In the genomic region with DNA sequence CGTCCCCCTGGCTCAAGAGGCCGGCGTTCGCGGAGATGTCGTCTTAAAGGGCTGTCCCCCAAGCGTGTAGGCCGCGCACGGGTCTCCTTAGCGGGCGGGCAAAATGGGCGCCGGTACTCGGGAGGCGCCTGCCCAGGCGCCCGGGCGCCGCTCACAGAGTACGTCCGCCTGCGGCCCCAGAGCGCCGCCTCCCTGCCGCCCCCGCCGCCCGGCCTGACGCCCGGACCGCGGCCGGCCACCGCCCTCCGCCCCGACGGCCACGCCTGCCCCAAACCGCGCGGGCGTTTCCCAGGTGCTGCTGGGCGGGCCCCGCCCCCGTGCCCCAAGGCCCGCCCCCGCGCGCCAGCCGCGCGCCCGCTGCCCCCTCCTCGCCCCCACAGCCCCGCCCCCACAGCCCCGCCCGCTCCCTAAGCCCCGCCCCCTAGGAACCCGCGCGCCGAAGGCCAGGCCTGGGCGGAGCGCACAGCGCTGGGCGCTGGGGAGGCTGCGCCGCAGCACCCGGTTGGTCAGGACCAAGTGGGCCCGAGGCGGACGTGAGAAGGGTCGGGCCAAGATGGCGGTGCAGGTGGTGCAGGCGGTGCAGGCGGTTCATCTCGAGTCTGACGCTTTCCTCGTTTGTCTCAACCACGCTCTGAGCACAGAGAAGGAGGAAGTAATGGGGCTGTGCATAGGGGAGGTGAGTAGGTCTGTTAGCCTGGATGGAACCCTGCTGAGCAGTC, we compare ENCODE assay signal across 8 cellular contexts. TPM values are rescaled to one million over a fixed set of nuclear protein-coding genes. Genes with fewer than 3 reads are reported as not detected.
A peak's percentile ranks its signal among the peaks of the same experiment; 100 is the strongest.
DNase-seq lines count a peak whose midpoint lies in the region; FAIRE-seq and TF ChIP-seq lines count a peak whose summit lies in the region.

BRCC3 (plus strand) TSS at position 534 of the 719 bp plus-strand sequence; CDS start at position 554, 20 bp downstream.
CMC4 (minus strand) TSS at position 162 of the 719 bp plus-strand sequence. CDS start 7,113 bp downstream, outside the sequence.
MTCP1 (minus strand) TSS at position 162 of the 719 bp plus-strand sequence. CDS start 5,126 bp downstream, outside the sequence.

- H3K27ac ChIP-seq in H9 (ENCODE audit: insufficient read length, low read depth, low read length) (no peak within 1 kb of the TSS), SJCRH30 (peak within 1 kb of the TSS; percentile 77), neuronal stem cell (replicated peaks; ENCODE audit: low read length) (peak within 1 kb of the TSS; percentile 67)

- H3K27me3 ChIP-seq in H9 (ENCODE audit: insufficient read depth, low read length), result no peaks in the 10 kb centered on the region
- no peaks in the 10 kb centered on the region for H3K27me3 ChIP-seq in MG63
- no peaks in the 10 kb centered on the region for H3K27me3 ChIP-seq in SJCRH30
- H3K27me3 ChIP-seq in neuronal stem cell (ENCODE audit: control insufficient read depth in 3 of 3, insufficient read depth in 3 of 3, low read depth in 1 of 3, low read length in 3 of 3), result no peaks in the 10 kb centered on the region

- peaks cover 8 to 15% of the 10 kb centered on the region in 2 experiments; a peak in 2 of 4 replicates for H3K4me1 Mint-ChIP-seq in H9

- H3K9ac ChIP-seq in ES-I3 (ENCODE audit: low read depth, low read length) (peak within 1 kb of the TSS; percentile 94), H9 (ENCODE audit: extremely low read depth, insufficient read length, low read length) (peak within 1 kb of the TSS; percentile 81), neuronal stem cell (ENCODE audit: low read depth, low read length, poor library complexity) (peak within 1 kb of the TSS; percentile 78)

- no peak within 1 kb of the TSS for H2BK12ac ChIP-seq in H9 (ENCODE audit: insufficient read length, low read depth, low read length)
- no peak within 1 kb of the TSS for H2BK12ac ChIP-seq in neuronal stem cell (ENCODE audit: low read length)

- H4K8ac ChIP-seq in H9 (replicated peaks; ENCODE audit: insufficient read length, low read depth, low read length) (no peak within 1 kb of the TSS), neuronal stem cell (ENCODE audit: low read depth, low read length) (no peak within 1 kb of the TSS)

- H4K91ac ChIP-seq in H9 (ENCODE audit: insufficient read length, low read depth, low read length) (no peak within 1 kb of the TSS), neuronal stem cell (ENCODE audit: low read depth, low read length, poor library complexity) (no peak within 1 kb of the TSS)

- H2BK120ac ChIP-seq in H9 (ENCODE audit: low read depth, low read length, poor library complexity, severe bottlenecking) (no peak within 1 kb of the TSS), neuronal stem cell (ENCODE audit: low read depth, low read length) (no peak within 1 kb of the TSS)

- no CpG with 5 or more reads among the region's 81 CpGs for WGBS in H9 (ENCODE audit: extremely low coverage, insufficient read length, low lambda C conversion rate)
- no CpG with 5 or more reads among the region's 81 CpGs for WGBS in neuronal stem cell (ENCODE audit: extremely low coverage in 2 of 2, insufficient read length in 2 of 2, insufficient replicate concordance in 1 of 2), 2 donors

- H3K9me3 ChIP-seq in ES-I3 (ENCODE audit: control insufficient read depth, insufficient read depth, low read length) (no peaks in the 10 kb centered on the region), H9 (ENCODE audit: control insufficient read depth, low read depth, low read length) (peaks cover 41% of the 10 kb centered on the region), MG63 (no peaks in the 10 kb centered on the region), SJCRH30 (replicated peaks) (no peaks in the 10 kb centered on the region), neuronal stem cell (replicated peaks in 1 of 2; ENCODE audit: control insufficient read depth in 2 of 2, insufficient read depth in 1 of 2, low read depth in 1 of 2, low read length in 2 of 2) (no peaks in the 10 kb centered on the region)

- H3K79me2 ChIP-seq in H9 (ENCODE audit: insufficient read depth, low read length), result peaks cover 1% of the 10 kb centered on the region; the same call in 1 of the 2 replicates

- H2AK5ac ChIP-seq in H9 (ENCODE audit: insufficient read length, low read length) (no peak within 1 kb of the TSS), neuronal stem cell (ENCODE audit: low read depth, low read length) (no peak within 1 kb of the TSS)

- H2BK20ac ChIP-seq in H9 (ENCODE audit: low read depth, low read length, poor library complexity, severe bottlenecking), result no peak within 1 kb of the TSS

- FAIRE-seq in frontal cortex (lab: Jason Lieb, UNC), result no peak

- peaks cover 68 to 69% of the 10 kb centered on the region in 2 experiments for H3K9me3 Mint-ChIP-seq in H9

- H3K23me2 ChIP-seq in H9 (ENCODE audit: insufficient read length, low read depth, low read length, poor library complexity, severe bottlenecking), result peaks cover 5% of the 10 kb centered on the region

- H2BK15ac ChIP-seq in H9 (ENCODE audit: low read depth, low read length) (no peak within 1 kb of the TSS), neuronal stem cell (ENCODE audit: low read length) (no peak within 1 kb of the TSS)

- H3T11ph ChIP-seq in H9 (ENCODE audit: low read length), result no peak within 1 kb of the TSS

- H3K4me2 ChIP-seq in H9 (ENCODE audit: insufficient read depth, insufficient read length, low read length) (peak within 1 kb of the TSS; percentile 88), neuronal stem cell (ENCODE audit: insufficient read depth, low read length, poor library complexity, severe bottlenecking) (peak within 1 kb of the TSS; percentile 47)

- H4K5ac ChIP-seq in H9 (ENCODE audit: insufficient read length, low read depth, low read length), result no peak within 1 kb of the TSS

- H3K4me1 ChIP-seq in ES-I3 (ENCODE audit: insufficient read depth, low read length) (peaks cover 3% of the 10 kb centered on the region; the same call in 1 of the 2 replicates), H9 (ENCODE audit: insufficient read depth, low read length) (no peaks in the 10 kb centered on the region), SJCRH30 (no peaks in the 10 kb centered on the region), neuronal stem cell (ENCODE audit: control insufficient read depth in 2 of 2, insufficient read depth in 1 of 2, low read depth in 1 of 2, low read length in 2 of 2) (peaks cover 1 to 5% of the 10 kb centered on the region in 2 donors)

- peak; percentile 80 for DNase-seq in H9
- DNase-seq in MG63, result peak; percentile 84
- DNase-seq in SJCRH30, result peak; percentile 79 to 81
- peak; percentile 46 for DNase-seq in activated gamma-delta T cell treated with anti-CD3 and anti-CD28 coated beads, Interleukin-2, amount 50 U/mL, for 16 hours (ENCODE audit: low read depth)
- peak; percentile 84 to 90 for DNase-seq in frontal cortex (ENCODE audit: low spot score in 2 of 2)
- DNase-seq in neuronal stem cell (ENCODE audit: low spot score), result peak; percentile 60

- no peak within 1 kb of the TSS for H2BK5ac ChIP-seq in H9 (ENCODE audit: insufficient read length, low read length)
- no peak within 1 kb of the TSS for H2BK5ac ChIP-seq in neuronal stem cell (ENCODE audit: low read length)

- peak within 1 kb of the TSS; percentile 75 for H3K4me3 ChIP-seq in MG63
- peak within 1 kb of the TSS; percentile 80 for H3K4me3 ChIP-seq in SJCRH30
- peak within 1 kb of the TSS; percentile 71 to 98 for H3K4me3 ChIP-seq in neuronal stem cell (ENCODE audit: low read length in 2 of 2)

- peak within 1 kb of the TSS; percentile 6 for H3K18ac ChIP-seq in H9 (ENCODE audit: insufficient read length, low read depth, low read length)
- peak within 1 kb of the TSS; percentile 83 for H3K18ac ChIP-seq in neuronal stem cell (ENCODE audit: low read length)

- no peak within 1 kb of the TSS for H3K56ac ChIP-seq in H9 (ENCODE audit: insufficient read length, low read depth, low read length)

- H3K4me3 Mint-ChIP-seq in H9, result peak within 1 kb of the TSS; percentile 93 to 95

- no peak for TF ChIP-seq CTCF in H9 (conservative IDR thresholded peaks at IDR 0.05)
- TF ChIP-seq CTCF in subcutaneous adipose tissue (IDR thresholded peaks at IDR 0.05; ENCODE audit: low read depth), result no peak

- H3K4ac ChIP-seq in H9 (ENCODE audit: low read depth, low read length) (no peak within 1 kb of the TSS), neuronal stem cell (ENCODE audit: low read length) (no peak within 1 kb of the TSS)

- H2AFZ ChIP-seq in H9 (ENCODE audit: low read length), result peak within 1 kb of the TSS; percentile 59
- H2AFZ ChIP-seq in neuronal stem cell (ENCODE audit: low read length), result peak within 1 kb of the TSS; percentile 86

- H3K36me3 Mint-ChIP-seq in H9 (ENCODE audit: insufficient read depth in 1 of 3, low read depth in 3 of 3), result peaks cover 26 to 29% (median 27%) of the 10 kb centered on the region in 3 experiments

- no peaks in the 10 kb centered on the region for H4K20me1 ChIP-seq in H9 (ENCODE audit: control insufficient read depth, insufficient read depth, insufficient read length)

- no peak within 1 kb of the TSS for H3K23ac ChIP-seq in H9 (ENCODE audit: insufficient read length, low read depth, low read length)
- no peak within 1 kb of the TSS for H3K23ac ChIP-seq in neuronal stem cell (ENCODE audit: low read depth, low read length, poor library complexity)

- H3K27ac Mint-ChIP-seq in H9, result peak within 1 kb of the TSS; percentile 87 to 97 (median 91); a peak in 6 of 7 replicates

- no peaks in the 10 kb centered on the region for H3K27me3 Mint-ChIP-seq in H9 (ENCODE audit: low read depth)

- H3K14ac ChIP-seq in H9 (ENCODE audit: insufficient read depth, low read length) (peak within 1 kb of the TSS; percentile 33; the same call in 1 of the 2 replicates), neuronal stem cell (ENCODE audit: low read length) (no peak within 1 kb of the TSS)

- H3K79me1 ChIP-seq in H9 (ENCODE audit: insufficient read depth, low read depth, low read length, poor library complexity, severe bottlenecking) (no peaks in the 10 kb centered on the region), neuronal stem cell (ENCODE audit: low read depth, low read length) (no peaks in the 10 kb centered on the region)

- H3K36me3 ChIP-seq in ES-I3 (ENCODE audit: insufficient read depth, low read length) (peaks cover 2% of the 10 kb centered on the region; the same call in 1 of the 2 replicates), MG63 (peaks cover 9% of the 10 kb centered on the region), SJCRH30 (no peaks in the 10 kb centered on the region; the same call in 1 of the 2 replicates), neuronal stem cell (replicated peaks in 1 of 2; ENCODE audit: control insufficient read depth in 2 of 2, insufficient read depth in 2 of 2, low read length in 2 of 2) (peaks cover 0 to 28% of the 10 kb centered on the region in 2 donors)

RNA-seq across cellular contexts. Expression of gene BRCC3, which starts in this region (rescaled TPM):
- total RNA-seq in H9 (2021) (27.3 and 29.1 TPM in 2 replicates), frontal cortex (18.3 TPM), subcutaneous adipose tissue (10 to 100 TPM; 12.8 to 18.7 (median 15.7) TPM)
- 1.5 and 4.9 TPM in 2 replicates for total RNA-seq in MG63 (2014; rRNA removed; shearing (Covaris generic); ENCODE audit: low replicate concordance)
- 16.6 and 17.5 TPM in 2 replicates for total RNA-seq in SJCRH30 (2014; rRNA removed; shearing (Covaris generic))
- polyA plus RNA-seq in neuronal stem cell (2013, experiment 1 of 2), result 15.2 TPM
- 14.7 TPM for polyA plus RNA-seq in neuronal stem cell (2013, experiment 2 of 2)

RNA-seq across cellular contexts. Expression of gene CMC4, which starts in this region (rescaled TPM):
- total RNA-seq in H9 (2021) (6.2 and 7.2 TPM in 2 replicates), frontal cortex (3.3 TPM), subcutaneous adipose tissue (10 to 100 TPM; 20.3 to 30.8 (median 25.0) TPM)
- total RNA-seq in MG63 (2014; rRNA removed; shearing (Covaris generic); ENCODE audit: low replicate concordance), result 16.7 and 38.6 TPM in 2 replicates
- 12.3 and 18.7 TPM in 2 replicates for total RNA-seq in SJCRH30 (2014; rRNA removed; shearing (Covaris generic))
- 12.0 TPM for polyA plus RNA-seq in neuronal stem cell (2013, experiment 1 of 2)
- 12.8 TPM for polyA plus RNA-seq in neuronal stem cell (2013, experiment 2 of 2)

RNA-seq across cellular contexts. Expression of gene MTCP1, which starts in this region (rescaled TPM):
- 14.3 and 21.4 TPM in 2 replicates for total RNA-seq in H9 (2021)
- total RNA-seq in MG63 (2014; rRNA removed; shearing (Covaris generic); ENCODE audit: low replicate concordance), result 14.6 and 79.5 TPM in 2 replicates
- 21.1 and 25.0 TPM in 2 replicates for total RNA-seq in SJCRH30 (2014; rRNA removed; shearing (Covaris generic))
- total RNA-seq in frontal cortex, result 10.2 TPM
- 20.7 TPM for polyA plus RNA-seq in neuronal stem cell (2013, experiment 1 of 2)
- polyA plus RNA-seq in neuronal stem cell (2013, experiment 2 of 2), result 25.4 TPM
- 1 to 10 TPM; 1.0 to 8.6 (median 2.2) TPM for total RNA-seq in subcutaneous adipose tissue
